ENCODE assay signal across 19 cellular contexts in the genomic region with DNA sequence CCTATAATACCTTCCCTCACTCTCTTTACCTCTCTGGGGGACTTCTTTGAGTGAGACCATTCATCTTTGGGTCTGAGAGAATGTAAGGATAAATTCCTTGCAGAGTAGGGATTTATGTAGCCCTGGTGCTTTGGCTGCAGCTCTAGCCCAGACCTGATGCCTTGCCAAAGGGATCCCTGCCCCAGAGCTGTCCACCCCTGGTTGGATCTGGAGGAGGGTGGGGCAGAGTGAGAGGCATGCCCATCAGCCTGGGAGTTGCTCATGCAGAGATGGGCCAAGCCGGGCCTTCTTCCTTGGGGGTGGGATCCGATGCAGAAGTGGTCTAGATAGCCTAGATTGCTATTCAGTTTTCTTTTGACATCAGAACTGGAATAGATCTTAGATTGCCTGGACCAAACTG. TPM values are rescaled to one million over a fixed set of nuclear protein-coding genes. Genes with fewer than 3 reads are reported as not detected.
DNase-seq lines count a peak whose midpoint lies in the region; ATAC-seq, FAIRE-seq and TF ChIP-seq lines count a peak whose summit lies in the region.
"Had no signal": no experiment of that assay in that cellular context is flagged by ENCODE, and none has a peak within 500 bp of the region (broad histone marks: within the 10 kb centered on the region; RNA-seq: fewer than 3 reads in every experiment).

No MANE protein-coding gene starts in this region.

- H3K4me1 ChIP-seq in mammary epithelial cell (ENCODE audit: insufficient read depth, low read length), result no peaks in the 10 kb centered on the region
- no peaks in the 10 kb centered on the region for H3K4me1 ChIP-seq in H1 (replicated peaks in 1 of 4; ENCODE audit: control insufficient read depth in 3 of 4, insufficient read depth in 4 of 4, low read length in 3 of 4)
- H3K4me1 ChIP-seq: Caco-2 had no signal

- H3K4me3 Mint-ChIP-seq in MCF 10A (ENCODE audit: unreplicated experiment), result no peak overlapping the region
- H3K4me3 Mint-ChIP-seq: CD8-positive, alpha-beta memory T cell had no signal

- CTCF ChIA-PET in MCF 10A (lab: Yijun Ruan, JAX) (interaction anchor here (0.6 to 1.5 kb wide), 3 partner anchors 388 to 1870 kb away, joined by 3 to 5 read pairs (median 3); no protein-coding TSS in a partner anchor), mammary epithelial cell (lab: Charles Lee; ENCODE audit: low non-redundant PET) (no interaction called here), H1 (lab: Charles Lee; ENCODE audit: partially characterized antibody) (interaction anchor here (1.4 to 15.7 kb wide), 3 partner anchors 9 to 92 kb away, joined by 5 to 236 read pairs (median 9); no protein-coding TSS in a partner anchor)

- H3K27me3 Mint-ChIP-seq in MCF 10A (ENCODE audit: insufficient read depth, unreplicated experiment), result no peaks in the 10 kb centered on the region

- peak overlapping the region; percentile 6; the same call in 1 of the 2 replicates for H2AK5ac ChIP-seq in H1 (ENCODE audit: low read depth, low read length)

- H3K9me3 ChIP-seq in mammary epithelial cell (replicated peaks; ENCODE audit: insufficient read depth, low read length) (no peaks in the 10 kb centered on the region), H1 (ENCODE audit: insufficient read depth in 2 of 2, low read depth in 1 of 2, low read length in 1 of 2) (no peaks in the 10 kb centered on the region)
- H3K9me3 ChIP-seq: BLaER1, Caco-2 had no signal

- H4K5ac ChIP-seq in H1 (ENCODE audit: insufficient read length, low read depth, low read length), result no peak overlapping the region

- H3K9ac ChIP-seq in mammary epithelial cell (ENCODE audit: insufficient read depth, low read length) (no peak overlapping the region), H1 (replicated peaks in 1 of 4; ENCODE audit: extremely low read depth in 1 of 4, low read depth in 3 of 4, low read length in 3 of 4) (no peak overlapping the region)
- H3K9ac ChIP-seq: BLaER1 had no signal

- ATAC-seq in omental fat pad (ENCODE audit: low FRiP score) (peak; percentile 17), Right ventricle myocardium inferior (no peak)
- ATAC-seq: HCT116 had no signal

- H2AFZ ChIP-seq in mammary epithelial cell (ENCODE audit: low read depth, low read length), result no peak overlapping the region
- H2AFZ ChIP-seq in H1 (ENCODE audit: low read length), result no peak overlapping the region

- peaks cover 6% of the 10 kb centered on the region for H3K36me3 Mint-ChIP-seq in MCF 10A (ENCODE audit: insufficient read depth, unreplicated experiment)

- POLR2A ChIA-PET in MCF 10A (lab: Yijun Ruan, JAX), result interaction anchor here (0.6 kb wide), 1 partner anchor 474 kb away, joined by 3 read pairs; no protein-coding TSS in a partner anchor
- POLR2A ChIA-PET in H1 (lab: Charles Lee; ENCODE audit: partially characterized antibody), result interaction anchor here (0.6 kb wide), 1 partner anchor 63 kb away, joined by 3 read pairs; a partner anchor contains a TSS

- H4K20me1 ChIP-seq in mammary epithelial cell (ENCODE audit: insufficient read depth, low read length) (no peaks in the 10 kb centered on the region), H1 (replicated peaks in 1 of 2; ENCODE audit: control insufficient read depth in 1 of 2, insufficient read depth in 2 of 2, low read length in 2 of 2) (no peaks in the 10 kb centered on the region)
- H4K20me1 ChIP-seq: BLaER1 had no signal

- no peak for FAIRE-seq in H1 (lab: Jason Lieb, UNC)
- FAIRE-seq: GM12892, H54 had no signal

- no peak overlapping the region for H3K4me2 ChIP-seq in mammary epithelial cell (ENCODE audit: insufficient read depth, low read depth, low read length)
- no peak overlapping the region for H3K4me2 ChIP-seq in H1 (ENCODE audit: insufficient read depth in 1 of 2, low read depth in 2 of 2, low read length in 2 of 2)
- H3K4me2 ChIP-seq: BLaER1 had no signal

- intact Hi-C loops in MCF 10A (cut with micrococcal nuclease), result loop anchor here (10.0 kb wide), 1 partner anchor 1916 kb away; no protein-coding TSS in a partner anchor
- intact Hi-C loops in mammary epithelial cell (cut with micrococcal nuclease), result no loop called here
- intact Hi-C loops in Right ventricle myocardium inferior (cut with DNase I), result loop anchor here (10.0 kb wide), 1 partner anchor 486 kb away; no protein-coding TSS in a partner anchor

- H3K79me2 ChIP-seq in mammary epithelial cell (ENCODE audit: insufficient read depth, low read length), result no peaks in the 10 kb centered on the region
- H3K79me2 ChIP-seq in H1 (ENCODE audit: control insufficient read depth in 1 of 2, insufficient read depth in 2 of 2, low read length in 2 of 2), result no peaks in the 10 kb centered on the region

- H3K23ac ChIP-seq in H1 (ENCODE audit: insufficient read length), result no peak overlapping the region

- peaks cover 23% of the 10 kb centered on the region for H3K4me1 Mint-ChIP-seq in MCF 10A (ENCODE audit: insufficient read depth, unreplicated experiment)
- H3K4me1 Mint-ChIP-seq: CD8-positive, alpha-beta memory T cell had no signal

- in situ Hi-C loops in mammary epithelial cell (cut with MboI; ENCODE audit: low sequenced_read_pairs in 2 of 2), result loop anchor here in 1 of 2 donors (10.0 kb wide), 1 partner anchor 446 kb away; a partner anchor contains a TSS

- no peak overlapping the region for H2BK5ac ChIP-seq in H1 (ENCODE audit: low read depth, low read length)

- peak overlapping the region; percentile 5 for H3K27ac Mint-ChIP-seq in MCF 10A (ENCODE audit: low read depth, unreplicated experiment)
- H3K27ac Mint-ChIP-seq: CD8-positive, alpha-beta memory T cell had no signal

- TF ChIP-seq RAD21 in H1 (IDR thresholded peaks at IDR 0.05 in 1 of 2, conservative IDR thresholded peaks at IDR 0.05 in 1 of 2; ENCODE audit: low read depth in 2 of 2, low read length in 2 of 2), result no peak

- no peak overlapping the region for H3K56ac ChIP-seq in H1 (replicated peaks; ENCODE audit: insufficient read length, low read depth, low read length)

- TF ChIP-seq POLR2A in H1 (IDR thresholded peaks at IDR 0.05; ENCODE audit: control extremely low read depth in 1 of 2, low read depth in 2 of 2, low read length in 2 of 2), result no peak

- H3K14ac ChIP-seq in H1 (ENCODE audit: insufficient read length), result no peak overlapping the region

- no peaks in the 10 kb centered on the region for H3K79me1 ChIP-seq in H1 (ENCODE audit: low read depth, low read length)

- H2BK15ac ChIP-seq in H1 (ENCODE audit: low read length), result no peak overlapping the region

- no peaks in the 10 kb centered on the region for H3K23me2 ChIP-seq in H1 (ENCODE audit: low read depth, low read length)

- no peak overlapping the region for H3K4me3 ChIP-seq in mammary epithelial cell (replicated peaks in 1 of 3; ENCODE audit: insufficient read depth in 1 of 3, low read depth in 2 of 3, low read length in 3 of 3)
- no peak overlapping the region for H3K4me3 ChIP-seq in H1 (ENCODE audit: extremely low read depth in 1 of 4, insufficient read depth in 2 of 4, low read depth in 3 of 4, low read length in 4 of 4)
- H3K4me3 ChIP-seq: BLaER1 had no signal

- no peak overlapping the region for H3K4ac ChIP-seq in H1 (replicated peaks; ENCODE audit: insufficient read length, low read depth, low read length)

- no peak overlapping the region for H2BK12ac ChIP-seq in H1 (ENCODE audit: low read depth, low read length)

- no peaks in the 10 kb centered on the region for H3K9me3 Mint-ChIP-seq in MCF 10A (ENCODE audit: unreplicated experiment)
- H3K9me3 Mint-ChIP-seq: CD8-positive, alpha-beta memory T cell had no signal

- TF ChIP-seq EP300 in H1 (IDR thresholded peaks at IDR 0.05; ENCODE audit: borderline replicate concordance in 1 of 2, low read depth in 2 of 2, low read length in 2 of 2), result no peak

- no peak overlapping the region for H4K8ac ChIP-seq in H1 (ENCODE audit: extremely low read depth, insufficient read depth, low read length)

- no peak overlapping the region for H2BK20ac ChIP-seq in H1 (ENCODE audit: low read length)

- no peak overlapping the region for H4K91ac ChIP-seq in H1 (replicated peaks; ENCODE audit: insufficient read length, low read length)

- H3K27me3 ChIP-seq in mammary epithelial cell (ENCODE audit: insufficient read depth, low read length) (no peaks in the 10 kb centered on the region), H1 (replicated peaks in 1 of 4; ENCODE audit: control insufficient read depth in 3 of 4, extremely low read depth in 1 of 4, insufficient read depth in 3 of 4, low read length in 3 of 4) (no peaks in the 10 kb centered on the region)
- H3K27me3 ChIP-seq: BLaER1 had no signal

- H3K18ac ChIP-seq in H1 (ENCODE audit: extremely low read depth, low read length), result no peak overlapping the region

- H3K27ac ChIP-seq in mammary epithelial cell (ENCODE audit: insufficient read depth, low read depth, low read length) (no peak overlapping the region), H1 (ENCODE audit: low read depth, low read length) (no peak overlapping the region)
- H3K27ac ChIP-seq: 22Rv1, BLaER1 had no signal

- WGBS in mammary epithelial cell (ENCODE audit: low coverage, missing lambda C conversion rate), result 96% methylated on average over 2 of the region's 2 CpGs
- WGBS in H1 (ENCODE audit: extremely low coverage in 1 of 2, insufficient coverage in 1 of 2, insufficient read length in 1 of 2, insufficient replicate concordance in 2 of 2, low coverage in 1 of 2, low lambda C conversion rate in 2 of 2, missing lambda C conversion rate in 1 of 2), 2 experiments, result 100% methylated on average over 2 of the region's 2 CpGs; no CpG with 5 or more reads in 1 of the 2 experiments

- no peaks in the 10 kb centered on the region for H3K36me3 ChIP-seq in mammary epithelial cell (ENCODE audit: insufficient read depth, low read length)
- H3K36me3 ChIP-seq in H1 (ENCODE audit: control insufficient read depth in 2 of 4, insufficient read depth in 4 of 4, low read length in 3 of 4), result no peaks in the 10 kb centered on the region
- H3K36me3 ChIP-seq: BLaER1 had no signal

- BruUV-seq in MCF 10A (replicated peaks; lab: Mats Ljungman, UMichigan) (no TSS peak), mammary epithelial cell (replicated peaks; lab: Mats Ljungman, UMichigan) (no TSS peak)

- TF ChIP-seq CTCF in MCF 10A (IDR thresholded peaks at IDR 0.05; ENCODE audit: unreplicated experiment) (no peak), mammary epithelial cell (conservative IDR thresholded peaks at IDR 0.05 in 1 of 2, IDR thresholded peaks at IDR 0.05 in 1 of 2; ENCODE audit: extremely low read depth in 1 of 2, insufficient read depth in 1 of 2, low read depth in 1 of 2, low read length in 2 of 2) (no peak), H1 (IDR thresholded peaks at IDR 0.05; ENCODE audit: control extremely low read depth in 1 of 3, insufficient read depth in 1 of 3, low read depth in 1 of 3, low read length in 3 of 3) (no peak), omental fat pad (IDR thresholded peaks at IDR 0.05) (no peak)

- dilution Hi-C loops in mammary epithelial cell (cut with HindIII; ENCODE audit: low sequenced_read_pairs), result no loop called here

- no peak for DNase-seq in MCF 10A (ENCODE audit: unreplicated experiment)
- DNase-seq in mammary epithelial cell, result no peak
- no peak for DNase-seq in H1 (ENCODE audit: low read depth in 1 of 2, low spot score in 2 of 2)
- no peak for DNase-seq in omental fat pad (ENCODE audit: low spot score)
- no peak for DNase-seq in HuH-7 (ENCODE audit: low spot score)
- no peak for DNase-seq in Right ventricle myocardium inferior (ENCODE audit: missing footprints)
- DNase-seq in NCI-H1694 (lab: John Stamatoyannopoulos, UW), result no peak
- DNase-seq: AML-193; Caco-2; CD8-positive, alpha-beta memory T cell; DND-41; GDM1 had no signal

- no peak overlapping the region for H2BK120ac ChIP-seq in H1 (replicated peaks; ENCODE audit: low read depth, low read length)

RNA-seq across cellular contexts. Expression of a gene that starts 31.5 kb away (rescaled TPM):
- total RNA-seq in MCF 10A (2022) (not detected in 2 replicates), mammary epithelial cell (not detected), omental fat pad (not detected), Right ventricle myocardium inferior (not detected)
- polyA plus RNA-seq in mammary epithelial cell (not detected), H1 (2011; rRNA removed) (2.1 and 2.9 TPM in 2 replicates)
- not detected for polyA minus RNA-seq in mammary epithelial cell
- total RNA-seq in H1 (2021; fragmentation: NEBNext Ultra II Directional; extraction: Animal tissue kit (Norgen Biotek cat#: 25700)), result 3.0 and 3.2 TPM in 2 replicates
- polyA plus RNA-seq in H1 (2011; cell fraction: cytosol; rRNA removed), result 2.6 TPM
- polyA plus RNA-seq in H1 (2011; cell fraction: nucleus; rRNA removed), result 1.6 TPM
- 2.3 to 4.1 TPM (median 3.1 TPM) in 4 replicates for polyA plus RNA-seq in H1 (2012, experiment 1 of 2)
- polyA plus RNA-seq in H1 (2012, experiment 2 of 2), result 1.4 TPM
- 2.9 TPM for polyA plus RNA-seq in H1 (2013, experiment 1 of 2)
- polyA plus RNA-seq in H1 (2013, experiment 2 of 2), result 2.8 TPM
- polyA minus RNA-seq in H1 (2011; rRNA and poly(A)+ RNA removed), result 1.8 and 2.0 TPM in 2 replicates
- 2.9 TPM for polyA minus RNA-seq in H1 (2011; cell fraction: cytosol; rRNA and poly(A)+ RNA removed)
- 2.0 TPM for polyA minus RNA-seq in H1 (2011; cell fraction: nucleus; rRNA and poly(A)+ RNA removed)
- total RNA-seq: A673; Caco-2; CD8-positive, alpha-beta memory T cell; HT1080 had no signal
- polyA plus RNA-seq: CD8-positive, alpha-beta memory T cell had no signal
